In genomic region chr19:56750658-56751057, GRCh38 we compare ENCODE assay signal across 22 cellular contexts.
"Had no signal": no experiment of that assay in that cellular context is flagged by ENCODE, and none has a peak within 500 bp of the region (broad histone marks: within the 10 kb centered on the region; RNA-seq: fewer than 3 reads in every experiment).

No MANE protein-coding gene starts in this region.

- H3K4me1 Mint-ChIP-seq: activated CD4-positive, alpha-beta memory T cell treated with anti-CD3 and anti-CD28 coated beads, Interleukin-2, amount 10 ng/mL, durations not matched to agents 7 days and 5 days; activated CD4-positive, alpha-beta T cell treated with anti-CD3 and anti-CD28 coated beads, Interleukin-2, amount 10 ng/mL, durations not matched to agents 24 days and 14 days; activated CD8-positive, alpha-beta memory T cell treated with anti-CD3 and anti-CD28 coated beads, Interleukin-2, amount 10 ng/mL, durations not matched to agents 7 days and 5 days; activated naive CD4-positive, alpha-beta T cell treated with anti-CD3 and anti-CD28 coated beads, Interleukin-2, amount 10 ng/mL, durations not matched to agents 7 days and 5 days; immature natural killer cell; naive thymus-derived CD8-positive, alpha-beta T cell had no signal

- H3K27me3 Mint-ChIP-seq: activated CD4-positive, alpha-beta memory T cell treated with anti-CD3 and anti-CD28 coated beads, Interleukin-2, amount 10 ng/mL, durations not matched to agents 7 days and 5 days; activated CD4-positive, alpha-beta T cell treated with anti-CD3 and anti-CD28 coated beads, Interleukin-2, amount 10 ng/mL, durations not matched to agents 24 days and 14 days; activated CD8-positive, alpha-beta memory T cell treated with anti-CD3 and anti-CD28 coated beads, Interleukin-2, amount 10 ng/mL, durations not matched to agents 7 days and 5 days; activated naive CD4-positive, alpha-beta T cell treated with anti-CD3 and anti-CD28 coated beads, Interleukin-2, amount 10 ng/mL, durations not matched to agents 7 days and 5 days; dendritic cell treated with granulocyte-macrophage colony-stimulating factor and Interleukin-4, amounts not matched to agents 40 ng/mL and 50 ng/mL, for 4 days; stimulated activated naive CD8-positive, alpha-beta T cell treated with anti-CD3 and anti-CD28 coated beads, Interleukin-15, Interleukin-2, amounts not matched to agents 100 ng/mL and 50 ng/mL, for 24 hours had no signal

- H3K36me3 Mint-ChIP-seq: activated naive CD4-positive, alpha-beta T cell treated with anti-CD3 and anti-CD28 coated beads, Interleukin-2, amount 10 ng/mL, durations not matched to agents 7 days and 5 days had no signal

- H3K4me1 ChIP-seq: left lung, pancreas had no signal

- H3K36me3 ChIP-seq: cardiac muscle cell, left lung, pancreas had no signal

- H3K27me3 ChIP-seq: cardiac muscle cell, left lung, pancreas, testis had no signal

- H3K9me3 ChIP-seq: pancreas, testis had no signal

- H3K4me3 Mint-ChIP-seq: activated CD4-positive, alpha-beta memory T cell treated with anti-CD3 and anti-CD28 coated beads, Interleukin-2, amount 10 ng/mL, durations not matched to agents 7 days and 5 days; activated CD4-positive, alpha-beta T cell treated with anti-CD3 and anti-CD28 coated beads, Interleukin-2, amount 10 ng/mL, durations not matched to agents 24 days and 14 days; activated CD8-positive, alpha-beta memory T cell treated with anti-CD3 and anti-CD28 coated beads, Interleukin-2, amount 10 ng/mL, durations not matched to agents 7 days and 5 days; activated naive CD4-positive, alpha-beta T cell treated with anti-CD3 and anti-CD28 coated beads, Interleukin-2, amount 10 ng/mL, durations not matched to agents 7 days and 5 days; dendritic cell treated with granulocyte-macrophage colony-stimulating factor and Interleukin-4, amounts not matched to agents 40 ng/mL and 50 ng/mL, for 4 days; naive thymus-derived CD8-positive, alpha-beta T cell; stimulated activated naive CD8-positive, alpha-beta T cell treated with anti-CD3 and anti-CD28 coated beads, Interleukin-15, Interleukin-2, amounts not matched to agents 100 ng/mL and 50 ng/mL, for 24 hours had no signal

- H3K4me3 ChIP-seq: cardiac muscle cell, left lung, lung, pancreas, skin epidermis, testis had no signal

- H3K27ac ChIP-seq: cardiac muscle cell, left lung, pancreas, skin epidermis, testis had no signal

- ATAC-seq: activated CD4-positive, CD25-positive, alpha-beta regulatory T cell treated with anti-CD3 and anti-CD28 coated beads, Interleukin-2, amount 50 U/mL, for 24 hours; activated CD8-positive, alpha-beta memory T cell treated with anti-CD3 and anti-CD28 coated beads, Interleukin-2, amount 10 ng/mL, durations not matched to agents 7 days and 5 days; left lung; naive thymus-derived CD8-positive, alpha-beta T cell had no signal

- DNase-seq: activated CD4-positive, alpha-beta memory T cell treated with anti-CD3 and anti-CD28 coated beads, Interleukin-2, amount 10 ng/mL, durations not matched to agents 7 days and 5 days; activated CD4-positive, alpha-beta T cell treated with anti-CD3 and anti-CD28 coated beads, Interleukin-2, amount 10 ng/mL, durations not matched to agents 24 days and 14 days; activated CD8-positive, alpha-beta memory T cell treated with anti-CD3 and anti-CD28 coated beads, Interleukin-2, amount 10 ng/mL, durations not matched to agents 7 days and 5 days; activated effector memory CD4-positive, alpha-beta T cell treated with anti-CD3 and anti-CD28 coated beads, Interleukin-2, amount 50 U/mL, for 16 hours; activated naive CD4-positive, alpha-beta T cell treated with anti-CD3 and anti-CD28 coated beads, Interleukin-2, amount 10 ng/mL, durations not matched to agents 7 days and 5 days; activated T-cell treated with anti-CD3 and anti-CD28 coated beads for 4 hours; effector CD8-positive, alpha-beta T cell; foreskin melanocyte; immature natural killer cell; left lung; naive thymus-derived CD8-positive, alpha-beta T cell; pancreas; stimulated activated CD4-positive, alpha-beta T cell treated with anti-CD3 and anti-CD28 coated beads, Interleukin-1b, Interleukin-23, amount 100 ng/mL, for 48 hours; SW 1271; T-helper 2 cell had no signal

- H3K27ac Mint-ChIP-seq: activated CD4-positive, alpha-beta memory T cell treated with anti-CD3 and anti-CD28 coated beads, Interleukin-2, amount 10 ng/mL, durations not matched to agents 7 days and 5 days; activated CD4-positive, alpha-beta T cell treated with anti-CD3 and anti-CD28 coated beads, Interleukin-2, amount 10 ng/mL, durations not matched to agents 24 days and 14 days; activated CD8-positive, alpha-beta memory T cell treated with anti-CD3 and anti-CD28 coated beads, Interleukin-2, amount 10 ng/mL, durations not matched to agents 7 days and 5 days; activated naive CD4-positive, alpha-beta T cell treated with anti-CD3 and anti-CD28 coated beads, Interleukin-2, amount 10 ng/mL, durations not matched to agents 7 days and 5 days; dendritic cell treated with granulocyte-macrophage colony-stimulating factor and Interleukin-4, amounts not matched to agents 40 ng/mL and 50 ng/mL, for 4 days; immature natural killer cell; stimulated activated naive CD8-positive, alpha-beta T cell treated with anti-CD3 and anti-CD28 coated beads, Interleukin-15, Interleukin-2, amounts not matched to agents 100 ng/mL and 50 ng/mL, for 24 hours had no signal
